6 cellular contexts compared by ENCODE assay signal in the genomic region with DNA sequence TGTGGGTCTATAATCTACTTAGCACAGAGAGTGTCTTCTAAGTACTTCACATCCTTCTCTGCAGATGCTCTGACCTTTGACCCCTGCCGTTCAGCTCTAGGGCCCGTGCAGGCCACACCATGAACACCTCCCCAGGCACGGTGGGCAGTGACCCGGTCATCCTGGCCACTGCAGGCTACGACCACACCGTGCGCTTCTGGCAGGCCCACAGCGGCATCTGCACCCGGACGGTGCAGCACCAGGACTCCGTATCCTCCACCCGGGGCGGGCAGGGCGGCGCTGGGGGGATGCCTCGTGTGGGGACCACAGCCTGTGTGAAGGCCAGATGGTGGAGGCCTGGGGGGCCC. TPM values are rescaled to one million over a fixed set of nuclear protein-coding genes. Genes with fewer than 3 reads are reported as not detected.
DNase-seq lines count a peak whose midpoint lies in the region; ATAC-seq and TF ChIP-seq lines count a peak whose summit lies in the region.

No MANE protein-coding gene starts in this region.

- TF ChIP-seq CTCF in foreskin keratinocyte (conservative IDR thresholded peaks at IDR 0.05) (no peak), thoracic aorta (IDR thresholded peaks at IDR 0.05) (no peak)

- H3K27me3 ChIP-seq in foreskin keratinocyte (no peaks in the 10 kb centered on the region), thoracic aorta (replicated peaks; ENCODE audit: insufficient read depth) (no peaks in the 10 kb centered on the region)

- ATAC-seq in GM19025 (IDR thresholded peaks at IDR 0.05; ENCODE audit: low read depth, unreplicated experiment): peak; percentile 5
- no peak for ATAC-seq in foreskin keratinocyte
- no peak for ATAC-seq in thoracic aorta (ENCODE audit: insufficient number of reproducible peaks, low FRiP score, low read depth)

- H3K27ac ChIP-seq in KOPT-K1 (ENCODE audit: low read depth, low read length, poor library complexity, severe bottlenecking) (peak overlapping the region; percentile 90), foreskin keratinocyte (peak overlapping the region; percentile 97), thoracic aorta (peak overlapping the region; percentile 94 to 97)

- H3K9me3 ChIP-seq in KOPT-K1 (ENCODE audit: insufficient read depth, low read length, poor library complexity, severe bottlenecking) (no peaks in the 10 kb centered on the region), thoracic aorta (no peaks in the 10 kb centered on the region)

- DNase-seq in foreskin keratinocyte (no peak), thoracic aorta (ENCODE audit: low spot score) (no peak), cerebellum (ENCODE audit: low spot score) (no peak), SW480 (ENCODE audit: low spot score) (no peak)

- H3K4me3 ChIP-seq in thoracic aorta: peak overlapping the region; percentile 87

- H3K36me3 ChIP-seq in KOPT-K1 (ENCODE audit: insufficient read depth, low read length) (peaks cover 43% of the 10 kb centered on the region), thoracic aorta (peaks cover 18% of the 10 kb centered on the region)

- H3K4me1 ChIP-seq in foreskin keratinocyte: no peaks in the 10 kb centered on the region
- H3K4me1 ChIP-seq in thoracic aorta (ENCODE audit: control insufficient read depth in 1 of 2, low read depth in 2 of 2): peaks cover 7 to 20% of the 10 kb centered on the region in 2 donors

RNA-seq across cellular contexts. Expression of gene MLST8, which starts 0.7 kb away (rescaled TPM):
- total RNA-seq in foreskin keratinocyte: 21.8 and 29.2 TPM in 2 replicates
- 61.0 and 64.1 TPM in 2 replicates for polyA plus RNA-seq in foreskin keratinocyte
- total RNA-seq in thoracic aorta: 10 to 100 TPM; 13.7 to 47.7 TPM
- total RNA-seq in cerebellum: 8.9 TPM

RNA-seq across cellular contexts. Expression of gene BRICD5, which starts 4.7 kb away (rescaled TPM):
- total RNA-seq in foreskin keratinocyte (3.9 TPM in 2 replicates), thoracic aorta (10 to 100 TPM; 11.4 to 43.1 TPM), cerebellum (12.3 TPM)
- 4.5 and 5.5 TPM in 2 replicates for polyA plus RNA-seq in foreskin keratinocyte

RNA-seq across cellular contexts. Expression of gene PGP, which starts 8.7 kb away (rescaled TPM):
- total RNA-seq in foreskin keratinocyte: 19.7 and 22.9 TPM in 2 replicates
- 27.0 and 27.1 TPM in 2 replicates for polyA plus RNA-seq in foreskin keratinocyte
- total RNA-seq in thoracic aorta: 10 to 100 TPM in 1 of 2 donors, 1 to 10 TPM in 1; 9.1 to 19.5 TPM
- 13.7 TPM for total RNA-seq in cerebellum

RNA-seq across cellular contexts. Expression of gene CASKIN1, which starts 9.5 kb away (rescaled TPM):
- total RNA-seq in foreskin keratinocyte (0.03 and 0.04 TPM in 2 replicates), thoracic aorta (not detected), cerebellum (19.0 TPM)
- 0.06 and 0.08 TPM in 2 replicates for polyA plus RNA-seq in foreskin keratinocyte

RNA-seq across cellular contexts. Expression of gene E4F1, which starts 17.5 kb away (rescaled TPM):
- total RNA-seq in foreskin keratinocyte (21.2 and 21.7 TPM in 2 replicates), thoracic aorta (10 to 100 TPM; 44.0 to 50.2 TPM), cerebellum (25.3 TPM)
- 18.7 and 19.3 TPM in 2 replicates for polyA plus RNA-seq in foreskin keratinocyte
